9 cellular contexts compared by ENCODE assay signal in the genomic region with DNA sequence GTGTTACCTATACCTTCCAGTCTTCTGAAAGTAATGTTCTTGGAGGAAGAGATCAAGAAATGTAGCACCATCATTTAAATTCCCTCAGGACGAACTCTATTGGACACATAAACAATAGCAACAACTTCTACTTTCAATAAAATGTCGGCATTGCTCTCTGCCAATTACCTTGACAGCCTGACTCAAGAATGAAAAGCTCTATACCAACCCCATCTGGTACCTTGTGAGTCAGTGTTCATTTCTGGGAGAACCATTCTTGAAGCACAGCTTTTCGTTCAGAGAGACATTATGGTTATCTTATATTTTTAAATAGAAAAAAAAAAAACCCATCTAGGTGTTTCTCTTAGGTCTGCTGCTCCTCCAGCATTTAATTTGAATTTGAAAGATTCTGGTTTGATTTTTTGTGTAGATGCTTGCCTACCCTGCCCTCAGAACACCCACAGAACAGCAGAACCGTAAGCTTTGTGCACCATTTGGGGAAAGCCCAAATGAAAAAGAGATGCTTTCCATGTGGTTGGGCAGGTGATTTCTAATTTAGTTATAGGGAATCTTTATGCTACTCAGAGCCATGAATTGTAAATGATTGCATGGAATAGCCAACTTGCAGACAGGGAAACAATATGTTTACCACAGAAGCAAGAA.
A peak's percentile ranks its signal among the peaks of the same experiment; 100 is the strongest.
DNase-seq lines count a peak whose midpoint lies in the region; ATAC-seq, FAIRE-seq and TF ChIP-seq lines count a peak whose summit lies in the region.
"Had no signal": no experiment of that assay in that cellular context is flagged by ENCODE, and none has a peak within 500 bp of the region (broad histone marks: within the 10 kb centered on the region; RNA-seq: fewer than 3 reads in every experiment).

No MANE protein-coding gene starts in this region.

- H3K27ac ChIP-seq in small intestine (ENCODE audit: low read depth in 1 of 2, low read length in 1 of 2): no peak overlapping the region
- H3K27ac ChIP-seq: right lobe of liver had no signal

- 62 to 63% (median 63%) methylated on average over 4 of the region's 4 CpGs for WGBS in small intestine, 3 donors

- no peaks in the 10 kb centered on the region for H3K36me3 ChIP-seq in small intestine (ENCODE audit: control insufficient read depth in 2 of 2, insufficient read depth in 2 of 2, low read length in 2 of 2)
- H3K36me3 ChIP-seq: right lobe of liver had no signal

- no peak for TF ChIP-seq POLR2A in erythroblast (IDR thresholded peaks at IDR 0.05; ENCODE audit: low read length)

- no peaks in the 10 kb centered on the region for H3K9me3 ChIP-seq in small intestine (ENCODE audit: control insufficient read depth, low read depth)
- H3K9me3 ChIP-seq: right lobe of liver had no signal

- DNase-seq in NOMO-1 treated with DMSO at 0.1 percent for 48 hours (lab: John Stamatoyannopoulos, UW; ENCODE audit: unreplicated experiment) (peak; percentile 2), NOMO-1 treated with dmso at 0.1 percent for 144 hours (lab: John Stamatoyannopoulos, UW; ENCODE audit: unreplicated experiment) (no peak), NCI-H226 (peak; percentile 41), erythroblast (lab: John Stamatoyannopoulos, UW) (peak; percentile 5 to 13), small intestine (peak; percentile 12), foreskin melanocyte (no peak)
- DNase-seq in effector CD8-positive, alpha-beta T cell (lab: John Stamatoyannopoulos, UW): no peak
- DNase-seq: right lobe of liver had no signal

- no peak for ATAC-seq in GM21619 (IDR thresholded peaks at IDR 0.05; ENCODE audit: unreplicated experiment)

- no peak for FAIRE-seq in small intestine (lab: Jason Lieb, UNC)

- no peaks in the 10 kb centered on the region for H3K27me3 ChIP-seq in small intestine (ENCODE audit: control insufficient read depth in 2 of 2, insufficient read depth in 2 of 2, low read length in 2 of 2)
- H3K27me3 ChIP-seq: right lobe of liver had no signal

- H3K4me3 ChIP-seq in small intestine (ENCODE audit: low read depth in 1 of 2, low read length in 2 of 2): no peak overlapping the region
- H3K4me3 ChIP-seq: right lobe of liver had no signal

- H3K4me1 ChIP-seq in small intestine (ENCODE audit: control insufficient read depth in 2 of 2, insufficient read depth in 1 of 2, low read depth in 1 of 2, low read length in 1 of 2): peaks cover 0 to 2% of the 10 kb centered on the region in 2 donors

Comparison
In these comparisons a context has a peak if more than half of its experiments do, and no peak if none do; other contexts are left out.
1. DNase-seq: peak in NOMO-1 treated with DMSO at 0.1 percent for 48 hours (single experiment), NCI-H226 (single experiment), erythroblast (2 of 2) and small intestine (single experiment); none in NOMO-1 treated with dmso at 0.1 percent for 144 hours (single experiment), effector CD8-positive, alpha-beta T cell (single experiment) and foreskin melanocyte (single experiment).